14 cellular contexts compared by ENCODE assay signal in the genomic region with DNA sequence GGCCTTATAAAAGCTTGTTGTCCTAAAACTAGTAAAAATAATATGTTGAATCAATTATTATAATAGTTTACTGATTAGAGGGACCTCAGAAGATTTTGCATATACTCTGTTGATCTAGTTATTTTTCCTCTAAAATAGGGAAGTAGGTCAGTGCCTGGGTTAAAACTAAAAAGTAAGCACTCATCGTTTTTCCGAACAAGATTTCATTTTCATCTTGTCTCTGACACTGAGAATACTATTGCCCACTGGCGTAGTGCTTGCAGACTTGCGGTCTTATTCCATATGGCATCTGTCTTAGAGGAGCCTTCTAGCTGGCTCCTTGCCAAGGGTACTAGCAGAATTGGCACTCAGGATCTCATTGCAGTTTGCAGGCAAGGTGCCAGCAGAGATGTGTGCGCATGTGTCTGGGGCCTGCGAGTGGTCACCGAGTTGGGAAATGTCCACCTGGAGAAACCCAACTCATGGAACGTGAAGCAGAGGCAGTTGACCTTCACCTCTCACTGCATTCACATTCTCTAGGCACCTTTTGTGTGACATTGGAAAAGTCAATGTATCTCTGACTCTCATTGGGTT.
DNase-seq lines count a peak whose midpoint lies in the region; ATAC-seq and TF ChIP-seq lines count a peak whose summit lies in the region.
"Had no signal": no experiment of that assay in that cellular context is flagged by ENCODE, and none has a peak within 500 bp of the region (broad histone marks: within the 10 kb centered on the region; RNA-seq: fewer than 3 reads in every experiment).

No MANE protein-coding gene starts in this region.

- H3K4me2 ChIP-seq in OCI-LY1 (ENCODE audit: low read length): peak overlapping the region; percentile 24; the same call in 1 of the 2 replicates
- H3K4me2 ChIP-seq: PC-9 had no signal

- H3K9me3 ChIP-seq in OCI-LY1 (ENCODE audit: low read length) (no peaks in the 10 kb centered on the region), gastroesophageal sphincter (no peaks in the 10 kb centered on the region), SJCRH30 (replicated peaks) (peaks cover 3% of the 10 kb centered on the region; the same call in 1 of the 2 replicates)

- H3K27ac ChIP-seq in OCI-LY1 (ENCODE audit: low read depth, low read length, poor library complexity, severe bottlenecking) (no peak overlapping the region), gastroesophageal sphincter (peak overlapping the region in 3 of 4 donors; percentile 87 to 91 (median 88)), SJCRH30 (no peak overlapping the region)
- H3K27ac ChIP-seq: brain microvascular endothelial cell, parathyroid adenoma, PC-9 had no signal

- peaks cover 4% of the 10 kb centered on the region for H3K9me3 Mint-ChIP-seq in stimulated activated naive CD8-positive, alpha-beta T cell treated with anti-CD3 and anti-CD28 coated beads, Interleukin-15, Interleukin-2, amounts not matched to agents 100 ng/mL and 50 ng/mL, for 24 hours
- H3K9me3 Mint-ChIP-seq in stimulated activated naive CD8-positive, alpha-beta T cell treated with anti-CD3 and anti-CD28 coated beads, Interleukin-15, amount 100 ng/mL, for 72 hours: peaks cover 6 to 7% of the 10 kb centered on the region in 2 donors

- DNase-seq in stimulated activated naive CD8-positive, alpha-beta T cell treated with anti-CD3 and anti-CD28 coated beads, Interleukin-15, amount 100 ng/mL, for 72 hours: no peak
- DNase-seq in NCI-H2227 treated with DMSO at 0.1 percent for 48 hours (lab: John Stamatoyannopoulos, UW) (no peak), SJCRH30 (no peak), superior temporal gyrus (ENCODE audit: extremely low spot score) (no peak)
- DNase-seq: brain microvascular endothelial cell, C1 segment of cervical spinal cord, NCI-H187, PC-9 had no signal

- H3K79me2 ChIP-seq in OCI-LY1 (ENCODE audit: insufficient read depth, low read length): no peaks in the 10 kb centered on the region
- H3K79me2 ChIP-seq: parathyroid adenoma had no signal

- no peaks in the 10 kb centered on the region for H4K20me1 ChIP-seq in OCI-LY1 (ENCODE audit: insufficient read depth, low read length)

- no peaks in the 10 kb centered on the region for H3K9me2 ChIP-seq in OCI-LY1 (ENCODE audit: low read depth, low read length)

- no peak overlapping the region for H3K4me3 Mint-ChIP-seq in stimulated activated naive CD8-positive, alpha-beta T cell treated with anti-CD3 and anti-CD28 coated beads, Interleukin-15, Interleukin-2, amounts not matched to agents 100 ng/mL and 50 ng/mL, for 24 hours
- no peak overlapping the region for H3K4me3 Mint-ChIP-seq in stimulated activated naive CD8-positive, alpha-beta T cell treated with anti-CD3 and anti-CD28 coated beads, Interleukin-15, amount 100 ng/mL, for 72 hours

- no peak for TF ChIP-seq POLR2A in gastroesophageal sphincter (IDR thresholded peaks at IDR 0.05)

- no peak for ATAC-seq in stimulated activated naive CD8-positive, alpha-beta T cell treated with anti-CD3 and anti-CD28 coated beads, Interleukin-15, amount 100 ng/mL, for 72 hours
- no peak for ATAC-seq in gastroesophageal sphincter
- no peak for ATAC-seq in HG03432 (IDR thresholded peaks at IDR 0.05; ENCODE audit: unreplicated experiment)
- ATAC-seq: heart left ventricle had no signal

- no peak overlapping the region for H3K4me3 ChIP-seq in OCI-LY1 (ENCODE audit: low read depth, low read length, poor library complexity, severe bottlenecking)
- no peak overlapping the region for H3K4me3 ChIP-seq in gastroesophageal sphincter
- no peak overlapping the region for H3K4me3 ChIP-seq in SJCRH30
- H3K4me3 ChIP-seq: heart left ventricle, PC-9 had no signal

- H3K36me3 ChIP-seq in OCI-LY1 (ENCODE audit: insufficient read depth, low read length) (no peaks in the 10 kb centered on the region), gastroesophageal sphincter (no peaks in the 10 kb centered on the region), SJCRH30 (peaks cover 16% of the 10 kb centered on the region; the same call in 1 of the 2 replicates)
- H3K36me3 ChIP-seq: brain microvascular endothelial cell, heart left ventricle had no signal

- WGBS in gastroesophageal sphincter (ENCODE audit: low coverage in 1 of 2), 2 donors: 53 to 86% methylated on average over 3 to 8 of the region's 8 CpGs

- H3K9ac ChIP-seq in OCI-LY1 (ENCODE audit: low read length): no peak overlapping the region
- H3K9ac ChIP-seq: parathyroid adenoma had no signal

- peaks cover 84% of the 10 kb centered on the region for H3K4me1 Mint-ChIP-seq in stimulated activated naive CD8-positive, alpha-beta T cell treated with anti-CD3 and anti-CD28 coated beads, Interleukin-15, Interleukin-2, amounts not matched to agents 100 ng/mL and 50 ng/mL, for 24 hours (ENCODE audit: low read depth)
- peaks cover 81% of the 10 kb centered on the region for H3K4me1 Mint-ChIP-seq in stimulated activated naive CD8-positive, alpha-beta T cell treated with anti-CD3 and anti-CD28 coated beads, Interleukin-15, amount 100 ng/mL, for 72 hours

- TF ChIP-seq CTCF in OCI-LY1 (IDR thresholded peaks at IDR 0.05; ENCODE audit: low read length): no peak
- no peak for TF ChIP-seq CTCF in gastroesophageal sphincter (IDR thresholded peaks at IDR 0.05)

- H3K36me3 Mint-ChIP-seq in stimulated activated naive CD8-positive, alpha-beta T cell treated with anti-CD3 and anti-CD28 coated beads, Interleukin-15, Interleukin-2, amounts not matched to agents 100 ng/mL and 50 ng/mL, for 24 hours (ENCODE audit: low read depth): peaks cover 3% of the 10 kb centered on the region

- no peak for TF ChIP-seq EP300 in gastroesophageal sphincter (IDR thresholded peaks at IDR 0.05)

- no peaks in the 10 kb centered on the region for H3K27me3 ChIP-seq in OCI-LY1 (ENCODE audit: insufficient read depth, low read length)
- no peaks in the 10 kb centered on the region for H3K27me3 ChIP-seq in gastroesophageal sphincter
- no peaks in the 10 kb centered on the region for H3K27me3 ChIP-seq in SJCRH30
- H3K27me3 ChIP-seq: heart left ventricle had no signal

- no peak overlapping the region for H2AFZ ChIP-seq in OCI-LY1 (ENCODE audit: low read length)
- H2AFZ ChIP-seq: parathyroid adenoma, PC-9 had no signal

- peaks cover 44% of the 10 kb centered on the region for H3K4me1 ChIP-seq in OCI-LY1 (ENCODE audit: insufficient read depth, low read length, severe bottlenecking)
- H3K4me1 ChIP-seq in gastroesophageal sphincter: peaks cover 3 to 83% (median 16%) of the 10 kb centered on the region in 3 donors
- H3K4me1 ChIP-seq in SJCRH30: no peaks in the 10 kb centered on the region

- H3F3A ChIP-seq in OCI-LY1 (ENCODE audit: insufficient read depth, low read length): no peaks in the 10 kb centered on the region

- H3K27me3 Mint-ChIP-seq in stimulated activated naive CD8-positive, alpha-beta T cell treated with anti-CD3 and anti-CD28 coated beads, Interleukin-15, Interleukin-2, amounts not matched to agents 100 ng/mL and 50 ng/mL, for 24 hours: no peaks in the 10 kb centered on the region
- no peaks in the 10 kb centered on the region for H3K27me3 Mint-ChIP-seq in stimulated activated naive CD8-positive, alpha-beta T cell treated with anti-CD3 and anti-CD28 coated beads, Interleukin-15, amount 100 ng/mL, for 72 hours

- peak overlapping the region; percentile 73 for H3K27ac Mint-ChIP-seq in stimulated activated naive CD8-positive, alpha-beta T cell treated with anti-CD3 and anti-CD28 coated beads, Interleukin-15, Interleukin-2, amounts not matched to agents 100 ng/mL and 50 ng/mL, for 24 hours
- H3K27ac Mint-ChIP-seq in stimulated activated naive CD8-positive, alpha-beta T cell treated with anti-CD3 and anti-CD28 coated beads, Interleukin-15, amount 100 ng/mL, for 72 hours: peak overlapping the region in 1 of 2 donors; percentile 28

Comparison
In these comparisons a context has a peak if more than half of its experiments do, and no peak if none do; other contexts are left out.
1. H3K27ac ChIP-seq: peak in gastroesophageal sphincter (3 of 4); none in OCI-LY1 (single experiment) and SJCRH30 (single experiment).